15 cellular contexts compared by ENCODE assay signal in the genomic region with DNA sequence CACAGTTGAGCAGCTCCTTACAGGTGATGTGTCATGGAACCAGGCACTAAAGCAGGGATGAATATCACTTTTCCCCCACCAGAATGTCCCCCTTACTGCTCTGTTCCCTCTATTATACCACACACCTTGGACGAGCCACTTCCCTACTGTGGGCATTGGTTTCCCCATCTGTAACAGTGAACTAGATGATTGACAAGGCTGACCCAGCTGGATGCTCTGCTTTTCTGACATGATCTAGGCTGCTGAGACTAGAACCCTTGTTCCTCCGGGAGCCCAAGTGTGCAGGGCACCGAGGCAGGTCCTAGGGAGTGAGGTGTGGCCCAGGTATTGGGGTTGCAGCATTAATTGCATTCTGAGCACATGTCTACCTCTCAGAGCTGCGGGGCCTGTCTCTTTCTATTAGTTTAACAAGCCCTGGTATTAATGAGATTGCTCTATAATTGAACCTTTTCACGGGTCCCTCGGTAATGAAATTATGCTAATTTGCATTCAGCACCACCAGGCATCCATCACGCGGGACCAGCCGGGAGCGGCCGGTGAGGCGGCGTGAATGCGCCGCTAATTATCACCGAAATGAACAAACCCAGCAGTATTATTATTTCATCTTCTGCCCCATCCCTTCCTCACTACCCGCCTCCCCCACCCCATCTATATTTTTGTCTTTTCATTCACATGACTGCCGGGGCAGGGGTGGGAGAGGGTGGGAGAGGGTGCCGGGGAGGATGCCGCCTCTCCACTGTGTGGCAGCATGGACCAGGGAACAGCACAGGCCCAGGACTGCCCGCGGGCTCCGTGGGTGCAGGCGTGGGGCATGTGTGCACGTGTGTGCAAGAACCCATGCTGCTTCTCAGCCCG.
A peak's percentile ranks its signal among the peaks of the same experiment; 100 is the strongest.
DNase-seq lines count a peak whose midpoint lies in the region; FAIRE-seq and TF ChIP-seq lines count a peak whose summit lies in the region.
"Had no signal": no experiment of that assay in that cellular context is flagged by ENCODE, and none has a peak within 500 bp of the region (broad histone marks: within the 10 kb centered on the region; RNA-seq: fewer than 3 reads in every experiment).

No MANE protein-coding gene starts in this region.

- H3F3A ChIP-seq in MM.1S (ENCODE audit: insufficient read depth, low read length): no peaks in the 10 kb centered on the region

- CTCF ChIA-PET in A673 (lab: Charles Lee) (no interaction called here), H1 (lab: Charles Lee; ENCODE audit: partially characterized antibody) (interaction anchor here (0.6 kb wide), 1 partner anchor 945 kb away, joined by 3 read pairs; no protein-coding TSS in a partner anchor)

- TF ChIP-seq CTCF in A673 (conservative IDR thresholded peaks at IDR 0.05; ENCODE audit: low read depth, low read length) (0 out of 2 replicates have a peak, but pooled peaks have one; percentile 21), LNCaP clone FGC (IDR thresholded peaks at IDR 0.05; ENCODE audit: control insufficient read depth, extremely low read depth, insufficient read depth) (0 out of 2 replicates have a peak, but pooled peaks have one; percentile 2), H1 (IDR thresholded peaks at IDR 0.05; ENCODE audit: control extremely low read depth in 1 of 3, insufficient read depth in 1 of 3, low read depth in 1 of 3, low read length in 3 of 3) (peak; percentile 8 to 39 (median 16); a peak in 2 of 4 replicates), neural crest cell (conservative IDR thresholded peaks at IDR 0.05) (no peak), MM.1S (IDR thresholded peaks at IDR 0.05; ENCODE audit: low read length) (no peak), prostate gland (IDR thresholded peaks at IDR 0.05) (no peak)

- no peak overlapping the region for H3K18ac ChIP-seq in H1 (ENCODE audit: extremely low read depth, low read length)

- H2BK12ac ChIP-seq in H1 (ENCODE audit: low read depth, low read length): 0 out of 2 replicates have a peak overlapping the region, but pooled peaks have one; percentile 50

- H3K4me2 ChIP-seq in H1 (ENCODE audit: insufficient read depth in 1 of 2, low read depth in 2 of 2, low read length in 2 of 2) (no peak overlapping the region), MM.1S (ENCODE audit: low read depth, low read length) (no peak overlapping the region), Karpas-422 (ENCODE audit: low read depth, low read length, poor library complexity, severe bottlenecking) (no peak overlapping the region)

- H3K56ac ChIP-seq in H1 (replicated peaks; ENCODE audit: insufficient read length, low read depth, low read length): no peak overlapping the region

- H3K4me1 ChIP-seq in A673 (ENCODE audit: insufficient read depth, low read length, poor library complexity, severe bottlenecking): no peaks in the 10 kb centered on the region
- H3K4me1 ChIP-seq in H1 (replicated peaks in 1 of 4; ENCODE audit: control insufficient read depth in 3 of 4, insufficient read depth in 4 of 4, low read length in 3 of 4): no peaks in the 10 kb centered on the region
- no peaks in the 10 kb centered on the region for H3K4me1 ChIP-seq in MM.1S (ENCODE audit: low read length)
- no peaks in the 10 kb centered on the region for H3K4me1 ChIP-seq in prostate gland (replicated peaks)
- H3K4me1 ChIP-seq in Karpas-422 (ENCODE audit: low read length): no peaks in the 10 kb centered on the region
- H3K4me1 ChIP-seq: left ventricle myocardium inferior had no signal

- H3K4me1 Mint-ChIP-seq in neural crest cell: peaks cover 42% of the 10 kb centered on the region
- H3K4me1 Mint-ChIP-seq: activated CD4-positive, alpha-beta T cell treated with anti-CD3 and anti-CD28 coated beads, Interleukin-2, amount 10 ng/mL, durations not matched to agents 24 days and 14 days had no signal

- POLR2A ChIA-PET in A673 (lab: Charles Lee; ENCODE audit: low non-redundant PET): no interaction called here
- POLR2A ChIA-PET in H1 (lab: Charles Lee; ENCODE audit: partially characterized antibody): no interaction called here

- no peak overlapping the region for H4K91ac ChIP-seq in H1 (replicated peaks; ENCODE audit: insufficient read length, low read length)

- no peak overlapping the region for H3K27ac ChIP-seq in A673 (ENCODE audit: low read depth, low read length, poor library complexity, severe bottlenecking)
- no peak overlapping the region for H3K27ac ChIP-seq in H1 (ENCODE audit: low read depth, low read length)
- H3K27ac ChIP-seq in MM.1S (ENCODE audit: low read length): no peak overlapping the region
- H3K27ac ChIP-seq in prostate gland: no peak overlapping the region
- H3K27ac ChIP-seq in Karpas-422 (ENCODE audit: low read length): no peak overlapping the region
- H3K27ac ChIP-seq: left ventricle myocardium inferior had no signal

- H2BK120ac ChIP-seq in H1 (replicated peaks; ENCODE audit: low read depth, low read length): no peak overlapping the region

- no TSS peak for BruUV-seq in A673 (replicated peaks; lab: Mats Ljungman, UMichigan)

- H3K27me3 Mint-ChIP-seq in neural crest cell (ENCODE audit: low read depth): no peaks in the 10 kb centered on the region

- H3K27me3 ChIP-seq in A673 (replicated peaks; ENCODE audit: insufficient read depth, low read depth, low read length, poor library complexity): no peaks in the 10 kb centered on the region
- H3K27me3 ChIP-seq in H1 (replicated peaks in 1 of 4; ENCODE audit: control insufficient read depth in 3 of 4, extremely low read depth in 1 of 4, insufficient read depth in 3 of 4, low read length in 3 of 4): no peaks in the 10 kb centered on the region
- H3K27me3 ChIP-seq in MM.1S (replicated peaks; ENCODE audit: insufficient read depth, low read length): no peaks in the 10 kb centered on the region
- H3K27me3 ChIP-seq in prostate gland (replicated peaks; ENCODE audit: insufficient read depth): no peaks in the 10 kb centered on the region
- no peaks in the 10 kb centered on the region for H3K27me3 ChIP-seq in Karpas-422 (ENCODE audit: low read length)

- TF ChIP-seq POLR2A in H1 (IDR thresholded peaks at IDR 0.05; ENCODE audit: control extremely low read depth in 1 of 2, low read depth in 2 of 2, low read length in 2 of 2): no peak
- no peak for TF ChIP-seq POLR2A in prostate gland (IDR thresholded peaks at IDR 0.05)

- H3K9ac ChIP-seq in H1 (replicated peaks in 1 of 4; ENCODE audit: extremely low read depth in 1 of 4, low read depth in 3 of 4, low read length in 3 of 4) (no peak overlapping the region), MM.1S (ENCODE audit: low read length) (no peak overlapping the region), Karpas-422 (ENCODE audit: low read length) (no peak overlapping the region)

- 92 to 100% methylated on average over 1 to 22 of the region's 26 CpGs for WGBS in H1 (ENCODE audit: extremely low coverage in 1 of 2, insufficient coverage in 1 of 2, insufficient read length in 1 of 2, insufficient replicate concordance in 2 of 2, low coverage in 1 of 2, low lambda C conversion rate in 2 of 2, missing lambda C conversion rate in 1 of 2), 2 experiments
- WGBS in prostate gland: 81% methylated on average over 26 of the region's 26 CpGs

- H3K9me3 ChIP-seq in A673 (ENCODE audit: low read depth, low read length, poor library complexity, severe bottlenecking) (no peaks in the 10 kb centered on the region), H1 (ENCODE audit: insufficient read depth in 2 of 2, low read depth in 1 of 2, low read length in 1 of 2) (no peaks in the 10 kb centered on the region), MM.1S (replicated peaks; ENCODE audit: insufficient read depth, low read length) (no peaks in the 10 kb centered on the region), prostate gland (no peaks in the 10 kb centered on the region), Karpas-422 (ENCODE audit: low read length) (no peaks in the 10 kb centered on the region)

- H4K8ac ChIP-seq in H1 (ENCODE audit: extremely low read depth, insufficient read depth, low read length): no peak overlapping the region

- H3K23me2 ChIP-seq in H1 (ENCODE audit: low read depth, low read length): no peaks in the 10 kb centered on the region

- no peaks in the 10 kb centered on the region for H3K36me3 Mint-ChIP-seq in neural crest cell (ENCODE audit: low read depth)
- H3K36me3 Mint-ChIP-seq: activated naive CD8-positive, alpha-beta T cell had no signal

- H3K4me3 Mint-ChIP-seq in neural crest cell: peak overlapping the region; percentile 69
- H3K4me3 Mint-ChIP-seq: activated CD4-positive, alpha-beta T cell treated with anti-CD3 and anti-CD28 coated beads, Interleukin-2, amount 10 ng/mL, durations not matched to agents 24 days and 14 days; activated naive CD8-positive, alpha-beta T cell had no signal

- no peak overlapping the region for H3K4ac ChIP-seq in H1 (replicated peaks; ENCODE audit: insufficient read length, low read depth, low read length)

- no peaks in the 10 kb centered on the region for H3K9me2 ChIP-seq in MM.1S (replicated peaks; ENCODE audit: insufficient read depth, low read length)
- no peaks in the 10 kb centered on the region for H3K9me2 ChIP-seq in Karpas-422 (replicated peaks; ENCODE audit: insufficient read depth, low read length)

- no peak overlapping the region for H3K14ac ChIP-seq in H1 (ENCODE audit: insufficient read length)

- no peak overlapping the region for H2BK15ac ChIP-seq in H1 (ENCODE audit: low read length)

- H3K79me2 ChIP-seq in H1 (ENCODE audit: control insufficient read depth in 1 of 2, insufficient read depth in 2 of 2, low read length in 2 of 2) (no peaks in the 10 kb centered on the region), MM.1S (ENCODE audit: low read length) (no peaks in the 10 kb centered on the region), Karpas-422 (ENCODE audit: low read length) (no peaks in the 10 kb centered on the region)

- H4K5ac ChIP-seq in H1 (ENCODE audit: insufficient read length, low read depth, low read length): no peak overlapping the region

- H2BK20ac ChIP-seq in H1 (ENCODE audit: low read length): no peak overlapping the region

- H2AK5ac ChIP-seq in H1 (ENCODE audit: low read depth, low read length): 0 out of 2 replicates have a peak overlapping the region, but pooled peaks have one; percentile 82

- FAIRE-seq in H1 (lab: Jason Lieb, UNC): no peak
- FAIRE-seq: D721Med had no signal

- H2AFZ ChIP-seq in H1 (ENCODE audit: low read length): no peak overlapping the region
- no peak overlapping the region for H2AFZ ChIP-seq in MM.1S (ENCODE audit: low read length)
- H2AFZ ChIP-seq in Karpas-422 (ENCODE audit: low read length): no peak overlapping the region

- H4K20me1 ChIP-seq in H1 (replicated peaks in 1 of 2; ENCODE audit: control insufficient read depth in 1 of 2, insufficient read depth in 2 of 2, low read length in 2 of 2) (no peaks in the 10 kb centered on the region), MM.1S (ENCODE audit: insufficient read depth, low read length) (no peaks in the 10 kb centered on the region), Karpas-422 (ENCODE audit: insufficient read depth, low read depth, low read length) (no peaks in the 10 kb centered on the region)

- H3K23ac ChIP-seq in H1 (ENCODE audit: insufficient read length): no peak overlapping the region

- DNase-seq in A673 (ENCODE audit: low spot score) (peak; percentile 15), LNCaP clone FGC (ENCODE audit: low read depth) (no peak), H1 (ENCODE audit: low read depth in 1 of 2, low spot score in 2 of 2) (peak in 1 of 2 experiments; percentile 31), neural crest cell (ENCODE audit: low read depth, low spot score) (no peak), MM.1S (no peak), COLO829 (ENCODE audit: low spot score) (no peak), prostate gland (ENCODE audit: low spot score) (no peak), Karpas-422 (no peak)
- DNase-seq: central memory CD4-positive, alpha-beta T cell; left ventricle myocardium inferior; NCI-H1436; SHP77 treated with DMSO at 0.1 percent for 48 hours had no signal

- H2BK5ac ChIP-seq in H1 (ENCODE audit: low read depth, low read length): 0 out of 2 replicates have a peak overlapping the region, but pooled peaks have one; percentile 52

- intact Hi-C loops in A673 (cut with micrococcal nuclease; ENCODE audit: unreplicated experiment): no loop called here
- intact Hi-C loops in prostate gland (cut with DNase I): no loop called here

- H3K9me3 Mint-ChIP-seq in neural crest cell: peaks cover 3% of the 10 kb centered on the region
- H3K9me3 Mint-ChIP-seq: activated CD4-positive, alpha-beta T cell treated with anti-CD3 and anti-CD28 coated beads, Interleukin-2, amount 10 ng/mL, durations not matched to agents 24 days and 14 days had no signal

- peak; percentile 57 to 63 for TF ChIP-seq RAD21 in H1 (IDR thresholded peaks at IDR 0.05 in 1 of 2, conservative IDR thresholded peaks at IDR 0.05 in 1 of 2; ENCODE audit: low read depth in 2 of 2, low read length in 2 of 2)

- H3K27ac Mint-ChIP-seq in neural crest cell (ENCODE audit: unreplicated experiment): peak overlapping the region; percentile 43
- H3K27ac Mint-ChIP-seq: activated CD4-positive, alpha-beta T cell treated with anti-CD3 and anti-CD28 coated beads, Interleukin-2, amount 10 ng/mL, durations not matched to agents 24 days and 14 days; activated naive CD8-positive, alpha-beta T cell had no signal

- H3K79me1 ChIP-seq in H1 (ENCODE audit: low read depth, low read length): no peaks in the 10 kb centered on the region

- H3K36me3 ChIP-seq in A673 (ENCODE audit: insufficient read depth, low read length, poor library complexity, severe bottlenecking) (no peaks in the 10 kb centered on the region), H1 (ENCODE audit: control insufficient read depth in 2 of 4, insufficient read depth in 4 of 4, low read length in 3 of 4) (no peaks in the 10 kb centered on the region), MM.1S (replicated peaks; ENCODE audit: insufficient read depth, low read length) (no peaks in the 10 kb centered on the region), prostate gland (no peaks in the 10 kb centered on the region), Karpas-422 (ENCODE audit: insufficient read depth, low read length) (no peaks in the 10 kb centered on the region)
- H3K36me3 ChIP-seq: left ventricle myocardium inferior had no signal

- no peak overlapping the region for H3K4me3 ChIP-seq in A673 (ENCODE audit: low read depth, low read length, poor library complexity, severe bottlenecking)
- no peak overlapping the region for H3K4me3 ChIP-seq in LNCaP clone FGC (ENCODE audit: low read depth, low read length)
- H3K4me3 ChIP-seq in H1 (ENCODE audit: extremely low read depth in 1 of 4, insufficient read depth in 2 of 4, low read depth in 3 of 4, low read length in 4 of 4): no peak overlapping the region
- H3K4me3 ChIP-seq in MM.1S (ENCODE audit: low read length): no peak overlapping the region
- H3K4me3 ChIP-seq in prostate gland: no peak overlapping the region
- H3K4me3 ChIP-seq in Karpas-422 (ENCODE audit: low read length): no peak overlapping the region
- H3K4me3 ChIP-seq: left ventricle myocardium inferior had no signal

- TF ChIP-seq EP300 in H1 (IDR thresholded peaks at IDR 0.05; ENCODE audit: borderline replicate concordance in 1 of 2, low read depth in 2 of 2, low read length in 2 of 2): no peak

Comparison
In these comparisons a context has a peak if more than half of its experiments do, and no peak if none do; other contexts are left out.
1. CTCF ChIP-seq: peak in A673 (single experiment), LNCaP clone FGC (single experiment) and H1 (3 of 3); none in neural crest cell (single experiment), MM.1S (single experiment) and prostate gland (0 of 4).